Comparison of ENCODE assay signal across 8 cellular contexts in genomic region chr1:227734546-227734857, GRCh38. TPM values are rescaled to one million over a fixed set of nuclear protein-coding genes. Genes with fewer than 3 reads are reported as not detected.
DNase-seq lines count a peak whose midpoint lies in the region; ATAC-seq and TF ChIP-seq lines count a peak whose summit lies in the region.

No MANE protein-coding gene starts in this region.

- DNase-seq in A673 (ENCODE audit: low spot score) (peak; percentile 19), SJSA1 (ENCODE audit: low read depth in 1 of 2, low spot score in 2 of 2) (no peak), fibroblast of pulmonary artery (ENCODE audit: low read depth) (no peak), sigmoid colon (no peak), GM19240 (ENCODE audit: insufficient read length, low spot score) (no peak), sciatic nerve (ENCODE audit: low spot score) (no peak)
- no peak for DNase-seq in stimulated activated CD4-positive, alpha-beta T cell treated with anti-CD3 and anti-CD28 coated beads, Interleukin-1b, Interleukin-23, amount 100 ng/mL, for 48 hours

- WGBS in sigmoid colon, 2 donors, result 1 to 3% methylated on average over 10 of the region's 10 CpGs

- POLR2A ChIA-PET in A673 (lab: Charles Lee; ENCODE audit: low non-redundant PET), result no interaction called here

- CTCF ChIA-PET in A673 (lab: Charles Lee), result no interaction called here

- TF ChIP-seq EP300 in sigmoid colon (IDR thresholded peaks at IDR 0.05), result no peak

- no peak for TF ChIP-seq CTCF in A673 (conservative IDR thresholded peaks at IDR 0.05; ENCODE audit: low read depth, low read length)
- TF ChIP-seq CTCF in fibroblast of pulmonary artery (IDR thresholded peaks at IDR 0.05; ENCODE audit: low read length, missing control alignments), result no peak
- no peak for TF ChIP-seq CTCF in sigmoid colon (IDR thresholded peaks at IDR 0.05)

- no TSS peak for BruUV-seq in A673 (replicated peaks; lab: Mats Ljungman, UMichigan)

- intact Hi-C loops in A673 (cut with micrococcal nuclease; ENCODE audit: unreplicated experiment) (loop anchor here (10.0 kb wide), 1 partner anchor 250 kb away; no protein-coding TSS in a partner anchor), sigmoid colon (cut with DNase I) (loop anchor here (5.0 kb wide), 1 partner anchor 348 kb away; the partner anchor contains the start of gene ARF1), sciatic nerve (cut with DNase I) (no loop called here)

- TF ChIP-seq POLR2A in sigmoid colon (IDR thresholded peaks at IDR 0.05), result no peak

- peak overlapping the region; percentile 94 for H3K4me3 ChIP-seq in A673 (ENCODE audit: low read depth, low read length, poor library complexity, severe bottlenecking)
- H3K4me3 ChIP-seq in SJSA1, result peak overlapping the region; percentile 89
- peak overlapping the region; percentile 76 for H3K4me3 ChIP-seq in fibroblast of pulmonary artery (replicated peaks; ENCODE audit: low read depth, low read length)
- H3K4me3 ChIP-seq in sigmoid colon, result peak overlapping the region; percentile 72 to 97 (median 81)

- H3K4me1 ChIP-seq in A673 (ENCODE audit: insufficient read depth, low read length, poor library complexity, severe bottlenecking), result no peaks in the 10 kb centered on the region
- H3K4me1 ChIP-seq in SJSA1 (replicated peaks), result peaks cover 16% of the 10 kb centered on the region
- peaks cover 0 to 49% (median 42%) of the 10 kb centered on the region in 4 donors for H3K4me1 ChIP-seq in sigmoid colon

- H3K27ac ChIP-seq in A673 (ENCODE audit: low read depth, low read length, poor library complexity, severe bottlenecking) (peak overlapping the region; percentile 85), SJSA1 (no peak overlapping the region; the same call in 1 of the 2 replicates), sigmoid colon (peak overlapping the region; percentile 84 to 89 (median 88))

- H3K9me3 ChIP-seq in A673 (ENCODE audit: low read depth, low read length, poor library complexity, severe bottlenecking) (no peaks in the 10 kb centered on the region), SJSA1 (replicated peaks) (0 out of 2 replicates have a peak, but pooled peaks cover 2% of the 10 kb centered on the region), sigmoid colon (no peaks in the 10 kb centered on the region)

- ATAC-seq in GM21576 (IDR thresholded peaks at IDR 0.05; ENCODE audit: unreplicated experiment), result peak; percentile 7
- ATAC-seq in sciatic nerve, result no peak

- no peaks in the 10 kb centered on the region for H3K27me3 ChIP-seq in A673 (replicated peaks; ENCODE audit: insufficient read depth, low read depth, low read length, poor library complexity)
- no peaks in the 10 kb centered on the region for H3K27me3 ChIP-seq in SJSA1 (replicated peaks)
- H3K27me3 ChIP-seq in sigmoid colon, result no peaks in the 10 kb centered on the region

- H3K36me3 ChIP-seq in A673 (ENCODE audit: insufficient read depth, low read length, poor library complexity, severe bottlenecking) (peaks cover 15% of the 10 kb centered on the region), SJSA1 (peaks cover 42% of the 10 kb centered on the region), sigmoid colon (peaks cover 8 to 19% (median 15%) of the 10 kb centered on the region in 4 donors)

RNA-seq across cellular contexts. Expression of gene JMJD4, which starts 0.6 kb away (rescaled TPM):
- total RNA-seq in A673 (2021) (20.7 and 23.2 TPM in 2 replicates), sigmoid colon (10 to 100 TPM; 13.8 to 20.5 (median 14.8) TPM), sciatic nerve (13.4 TPM)
- total RNA-seq in SJSA1 (2014; rRNA removed; shearing (Covaris generic)), result 25.0 and 28.8 TPM in 2 replicates
- polyA plus RNA-seq in sigmoid colon, result 10 to 100 TPM in 1 of 3 donors, 1 to 10 TPM in 2; 7.8 to 13.5 (median 8.8) TPM

RNA-seq across cellular contexts. Expression of gene SNAP47, which starts 0.7 kb away (rescaled TPM):
- 36.4 and 40.8 TPM in 2 replicates for total RNA-seq in A673 (2021)
- 43.3 and 51.2 TPM in 2 replicates for total RNA-seq in SJSA1 (2014; rRNA removed; shearing (Covaris generic))
- 10 to 100 TPM; 33.9 to 51.6 (median 35.8) TPM for total RNA-seq in sigmoid colon
- 10 to 100 TPM; 13.8 to 19.9 (median 17.1) TPM for polyA plus RNA-seq in sigmoid colon
- 32.3 TPM for total RNA-seq in sciatic nerve
